13 cellular contexts compared by ENCODE assay signal in the genomic region with DNA sequence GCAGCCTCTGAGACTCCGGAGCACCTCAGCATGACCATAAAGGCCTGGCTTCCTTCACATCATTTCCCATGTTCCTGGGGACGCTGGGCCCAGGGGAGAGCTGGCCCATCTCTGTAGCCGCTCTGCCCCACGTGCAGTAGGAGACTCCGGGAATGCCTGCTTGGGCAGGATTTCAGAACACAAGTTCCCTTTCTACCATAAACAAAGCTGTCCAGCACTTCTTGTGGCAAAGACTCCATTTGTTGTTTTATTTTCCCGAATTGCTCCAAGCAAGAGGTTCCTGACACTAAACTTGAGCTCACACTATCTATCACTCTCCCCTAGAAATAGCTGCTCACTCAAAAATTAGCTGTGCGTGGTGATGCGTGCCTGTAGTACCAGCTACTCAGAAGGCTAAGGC. TPM values are rescaled to one million over a fixed set of nuclear protein-coding genes. Genes with fewer than 3 reads are reported as not detected.
A peak's percentile ranks its signal among the peaks of the same experiment; 100 is the strongest.
DNase-seq lines count a peak whose midpoint lies in the region; ATAC-seq and TF ChIP-seq lines count a peak whose summit lies in the region.
"Had no signal": no experiment of that assay in that cellular context is flagged by ENCODE, and none has a peak within 500 bp of the region (broad histone marks: within the 10 kb centered on the region; RNA-seq: fewer than 3 reads in every experiment).

No MANE protein-coding gene starts in this region.

- no peak overlapping the region for H3K9ac ChIP-seq in HUES48 (ENCODE audit: low read depth, low read length)

- DNase-seq in RWPE1 (ENCODE audit: low spot score) (peak; percentile 17), foreskin keratinocyte (no peak), HK-2 (ENCODE audit: unreplicated experiment) (no peak), NCI-H1105 (lab: John Stamatoyannopoulos, UW) (no peak), ureter (ENCODE audit: low spot score) (no peak)
- DNase-seq: CD4-positive, alpha-beta memory T cell; GOT3; NCI-H1092 treated with DMSO at 0.1 percent for 48 hours; NCI-H446 had no signal

- TF ChIP-seq CTCF in 22Rv1 (IDR thresholded peaks at IDR 0.05) (no peak), RWPE1 (conservative IDR thresholded peaks at IDR 0.05; ENCODE audit: low read depth) (no peak), foreskin keratinocyte (conservative IDR thresholded peaks at IDR 0.05) (no peak)

- CTCF ChIA-PET in RWPE1 (lab: Yijun Ruan, JAX), result interaction anchor here (1.0 kb wide), 1 partner anchor 27 kb away, joined by 4 read pairs; no protein-coding TSS in a partner anchor

- H3K9me3 ChIP-seq in HUES48 (ENCODE audit: control insufficient read depth, insufficient read depth, low read length), result no peaks in the 10 kb centered on the region

- H3K27me3 ChIP-seq in HUES48 (ENCODE audit: control insufficient read depth, insufficient read depth, low read length), result no peaks in the 10 kb centered on the region
- H3K27me3 ChIP-seq in foreskin keratinocyte, result no peaks in the 10 kb centered on the region

- no peaks in the 10 kb centered on the region for H3K36me3 ChIP-seq in HUES48 (ENCODE audit: control insufficient read depth, insufficient read depth, low read length)

- peaks cover 9% of the 10 kb centered on the region; the same call in 1 of the 2 replicates for H3K4me1 ChIP-seq in HUES48 (ENCODE audit: control insufficient read depth, insufficient read depth, low read length)
- H3K4me1 ChIP-seq in foreskin keratinocyte, result peaks cover 17% of the 10 kb centered on the region

- H3K4me3 ChIP-seq in HUES48 (ENCODE audit: low read depth, low read length), result no peak overlapping the region
- H3K4me3 ChIP-seq: SK-N-MC had no signal

- POLR2A ChIA-PET in RWPE1 (lab: Yijun Ruan, JAX; ENCODE audit: low non-redundant PET), result no interaction called here

- H3K27ac ChIP-seq in 22Rv1 (peak overlapping the region; percentile 57), HUES48 (ENCODE audit: low read depth, low read length) (peak overlapping the region; percentile 81), RWPE1 (peak overlapping the region; percentile 84), foreskin keratinocyte (peak overlapping the region; percentile 91)
- H3K27ac ChIP-seq: SK-N-MC had no signal

- no peak for ATAC-seq in foreskin keratinocyte
- ATAC-seq in GM21529 (IDR thresholded peaks at IDR 0.05; ENCODE audit: unreplicated experiment), result no peak

RNA-seq across cellular contexts. Expression of gene CHD5, which starts 21.9 kb away (rescaled TPM):
- total RNA-seq in foreskin keratinocyte (0.04 and 0.10 TPM in 2 replicates), ureter (0.83 TPM)
- polyA plus RNA-seq in foreskin keratinocyte, result 0.01 and 0.06 TPM in 2 replicates
- polyA plus RNA-seq: CD4-positive, alpha-beta memory T cell had no signal

RNA-seq across cellular contexts. Expression of gene RPL22, which starts 41.2 kb away (rescaled TPM):
- total RNA-seq in foreskin keratinocyte (337 and 358 TPM in 2 replicates), ureter (595 TPM)
- polyA plus RNA-seq in foreskin keratinocyte, result 682 and 724 TPM in 2 replicates

RNA-seq across cellular contexts. Expression of gene RNF207, which starts 47.7 kb away (rescaled TPM):
- total RNA-seq in foreskin keratinocyte (7.1 and 7.7 TPM in 2 replicates), ureter (63.0 TPM)
- 3.0 and 3.1 TPM in 2 replicates for polyA plus RNA-seq in foreskin keratinocyte
